ENCODE assay signal across 18 cellular contexts in genomic region chr13:51997641-51998330, GRCh38. TPM values are rescaled to one million over a fixed set of nuclear protein-coding genes. Genes with fewer than 3 reads are reported as not detected.
DNase-seq lines count a peak whose midpoint lies in the region; ATAC-seq and TF ChIP-seq lines count a peak whose summit lies in the region.
"Had no signal": no experiment of that assay in that cellular context is flagged by ENCODE, and none has a peak within 500 bp of the region (broad histone marks: within the 10 kb centered on the region; RNA-seq: fewer than 3 reads in every experiment).

No MANE protein-coding gene starts in this region.

- H3K4me3 ChIP-seq in body of pancreas (no peak overlapping the region), neural progenitor cell (no peak overlapping the region), OCI-LY7 (ENCODE audit: low read depth, low read length, poor library complexity, severe bottlenecking) (no peak overlapping the region)
- H3K4me3 ChIP-seq: SJSA1, suprapubic skin had no signal

- peaks cover 2% of the 10 kb centered on the region for H3K27me3 Mint-ChIP-seq in neural progenitor cell (ENCODE audit: insufficient read depth, low read depth)
- peaks cover 9% of the 10 kb centered on the region for H3K27me3 Mint-ChIP-seq in activated CD4-positive, alpha-beta memory T cell treated with anti-CD3 and anti-CD28 coated beads for 36 hours

- H3K9me2 ChIP-seq in OCI-LY7 (ENCODE audit: insufficient read depth, low read length): no peaks in the 10 kb centered on the region

- H3K9me3 ChIP-seq in body of pancreas: no peaks in the 10 kb centered on the region
- no peaks in the 10 kb centered on the region for H3K9me3 ChIP-seq in neural progenitor cell (ENCODE audit: low read depth)
- H3K9me3 ChIP-seq in OCI-LY7 (ENCODE audit: low read length): no peaks in the 10 kb centered on the region
- H3K9me3 ChIP-seq: SJSA1, suprapubic skin had no signal

- 63 to 64% methylated on average over 8 of the region's 8 CpGs for WGBS in body of pancreas, 2 donors

- peaks cover 50% of the 10 kb centered on the region for H3K4me1 Mint-ChIP-seq in neural progenitor cell
- H3K4me1 Mint-ChIP-seq in activated CD4-positive, alpha-beta memory T cell treated with anti-CD3 and anti-CD28 coated beads for 36 hours (ENCODE audit: low read depth): no peaks in the 10 kb centered on the region
- H3K4me1 Mint-ChIP-seq: IgD-negative memory B cell had no signal

- intact Hi-C loops in body of pancreas (cut with DNase I): no loop called here
- intact Hi-C loops in activated CD4-positive, alpha-beta memory T cell treated with anti-CD3 and anti-CD28 coated beads for 36 hours (cut with micrococcal nuclease): no loop called here
- intact Hi-C loops in OCI-LY7 (cut with micrococcal nuclease; ENCODE audit: unreplicated experiment): no loop called here

- peak overlapping the region; percentile 11 for H3K4me3 Mint-ChIP-seq in neural progenitor cell
- H3K4me3 Mint-ChIP-seq in activated CD4-positive, alpha-beta memory T cell treated with anti-CD3 and anti-CD28 coated beads for 36 hours: no peak overlapping the region
- H3K4me3 Mint-ChIP-seq: activated naive CD8-positive, alpha-beta T cell; IgD-negative memory B cell; T-helper 2 cell treated with Interferon-gamma antibody and Interleukin-4, amounts not matched to agents 5 μg/mL and 100 μg/mL, for 36 hours had no signal

- H3K27ac Mint-ChIP-seq in neural progenitor cell: peak overlapping the region; percentile 73
- no peak overlapping the region for H3K27ac Mint-ChIP-seq in activated CD4-positive, alpha-beta memory T cell treated with anti-CD3 and anti-CD28 coated beads for 36 hours
- H3K27ac Mint-ChIP-seq: activated naive CD8-positive, alpha-beta T cell; IgD-negative memory B cell; T-helper 2 cell treated with Interferon-gamma antibody and Interleukin-4, amounts not matched to agents 5 μg/mL and 100 μg/mL, for 36 hours had no signal

- H3K4me2 ChIP-seq in neural progenitor cell (peak overlapping the region; percentile 56), OCI-LY7 (ENCODE audit: low read length) (no peak overlapping the region)

- H3K27me3 ChIP-seq in body of pancreas: no peaks in the 10 kb centered on the region
- no peaks in the 10 kb centered on the region for H3K27me3 ChIP-seq in neural progenitor cell
- H3K27me3 ChIP-seq: brain microvascular endothelial cell, suprapubic skin had no signal

- H3K79me2 ChIP-seq in neural progenitor cell (ENCODE audit: low read depth) (no peaks in the 10 kb centered on the region), OCI-LY7 (ENCODE audit: insufficient read depth, low read depth, low read length) (no peaks in the 10 kb centered on the region)

- no peak for TF ChIP-seq CTCF in body of pancreas (IDR thresholded peaks at IDR 0.05)
- no peak for TF ChIP-seq CTCF in neural progenitor cell (IDR thresholded peaks at IDR 0.05)
- no peak for TF ChIP-seq CTCF in OCI-LY7 (conservative IDR thresholded peaks at IDR 0.05; ENCODE audit: low read length)

- POLR2A ChIA-PET in activated CD4-positive, alpha-beta memory T cell treated with anti-CD3 and anti-CD28 coated beads for 36 hours (lab: Charles Lee): no interaction called here
- POLR2A ChIA-PET in OCI-LY7 (lab: Charles Lee): interaction anchor here (1.2 kb wide), 1 partner anchor 36 kb away, joined by 3 read pairs; no protein-coding TSS in a partner anchor

- H3K27ac ChIP-seq in body of pancreas (peak overlapping the region in 1 of 4 donors; percentile 39), neural progenitor cell (no peak overlapping the region), OCI-LY7 (ENCODE audit: low read depth, low read length, poor library complexity, severe bottlenecking) (no peak overlapping the region)
- H3K27ac ChIP-seq: brain microvascular endothelial cell, SJSA1, suprapubic skin had no signal

- BruUV-seq in OCI-LY7 (replicated peaks; lab: Mats Ljungman, UMichigan): no TSS peak

- no peaks in the 10 kb centered on the region for H3K36me3 Mint-ChIP-seq in neural progenitor cell
- no peaks in the 10 kb centered on the region for H3K36me3 Mint-ChIP-seq in activated CD4-positive, alpha-beta memory T cell treated with anti-CD3 and anti-CD28 coated beads for 36 hours
- H3K36me3 Mint-ChIP-seq: activated naive CD8-positive, alpha-beta T cell; IgD-negative memory B cell had no signal

- DNase-seq in DMS53 treated with DMSO at 0.1 percent for 48 hours (lab: John Stamatoyannopoulos, UW; ENCODE audit: unreplicated experiment): peak; percentile 81
- DNase-seq in NCI-H2196 treated with DMSO at 0.1 percent for 48 hours (lab: John Stamatoyannopoulos, UW; ENCODE audit: unreplicated experiment): peak; percentile 36
- DNase-seq in body of pancreas: peak in 3 of 4 donors; percentile 20 to 28 (median 20)
- peak; percentile 56 for DNase-seq in neural progenitor cell (ENCODE audit: low spot score)
- no peak for DNase-seq in activated CD4-positive, alpha-beta memory T cell treated with anti-CD3 and anti-CD28 coated beads for 36 hours
- no peak for DNase-seq in OCI-LY7 (ENCODE audit: low spot score)
- DNase-seq: brain microvascular endothelial cell; head of caudate nucleus; mesenchymal stem cell; stimulated activated CD4-positive, alpha-beta T cell treated with anti-CD3 and anti-CD28 coated beads, Interleukin-4, amount 100 ng/mL, for 1 hour had no signal

- H2AFZ ChIP-seq in neural progenitor cell (replicated peaks) (no peak overlapping the region), OCI-LY7 (ENCODE audit: low read length) (no peak overlapping the region)

- ATAC-seq in body of pancreas (no peak), esophagus mucosa (no peak), HG02970 (IDR thresholded peaks at IDR 0.05; ENCODE audit: low FRiP score, unreplicated experiment) (no peak)
- ATAC-seq: HCT116 had no signal

- peaks cover 15% of the 10 kb centered on the region for H4K20me1 ChIP-seq in neural progenitor cell (ENCODE audit: low read depth)
- H4K20me1 ChIP-seq in OCI-LY7 (ENCODE audit: insufficient read depth, low read length): no peaks in the 10 kb centered on the region; the same call in 1 of the 2 replicates

- CTCF ChIA-PET in activated CD4-positive, alpha-beta memory T cell treated with anti-CD3 and anti-CD28 coated beads for 36 hours (lab: Charles Lee): interaction anchor here (0.9 to 1.3 kb wide), 2 partner anchors 130 to 453 kb away, joined by 3 read pairs; no protein-coding TSS in a partner anchor
- CTCF ChIA-PET in OCI-LY7 (lab: Charles Lee; ENCODE audit: unreplicated experiment): no interaction called here

- H3K36me3 ChIP-seq in body of pancreas (replicated peaks in 1 of 2; ENCODE audit: insufficient read depth in 1 of 2, low read depth in 2 of 2) (no peaks in the 10 kb centered on the region), neural progenitor cell (no peaks in the 10 kb centered on the region), OCI-LY7 (ENCODE audit: insufficient read depth, low read length) (no peaks in the 10 kb centered on the region)
- H3K36me3 ChIP-seq: brain microvascular endothelial cell, SJSA1, suprapubic skin had no signal

- TF ChIP-seq POLR2A in body of pancreas (IDR thresholded peaks at IDR 0.05): no peak

- H3K9me3 Mint-ChIP-seq in neural progenitor cell: no peaks in the 10 kb centered on the region
- H3K9me3 Mint-ChIP-seq in activated CD4-positive, alpha-beta memory T cell treated with anti-CD3 and anti-CD28 coated beads for 36 hours: no peaks in the 10 kb centered on the region
- H3K9me3 Mint-ChIP-seq: IgD-negative memory B cell; T-helper 2 cell treated with Interferon-gamma antibody and Interleukin-4, amounts not matched to agents 5 μg/mL and 100 μg/mL, for 36 hours had no signal

- no peaks in the 10 kb centered on the region for H3F3A ChIP-seq in neural progenitor cell (ENCODE audit: low read depth)

- no peak overlapping the region for H3K9ac ChIP-seq in neural progenitor cell

- H3K4me1 ChIP-seq in body of pancreas (peaks cover 60% of the 10 kb centered on the region), neural progenitor cell (peaks cover 34% of the 10 kb centered on the region), OCI-LY7 (ENCODE audit: insufficient read depth, low read length, poor library complexity, severe bottlenecking) (no peaks in the 10 kb centered on the region)
- H3K4me1 ChIP-seq: SJSA1 had no signal

RNA-seq across cellular contexts. Expression of gene ATP7B, which starts 13.5 kb away (rescaled TPM):
- total RNA-seq in body of pancreas: 1 to 10 TPM; 5.7 to 6.9 TPM
- 8.2 and 13.3 TPM in 2 replicates for total RNA-seq in neural progenitor cell (ENCODE audit: low replicate concordance)
- total RNA-seq in activated CD4-positive, alpha-beta memory T cell treated with anti-CD3 and anti-CD28 coated beads for 36 hours: 1 to 10 TPM in 1 of 2 experiments, under 1 TPM in 1; 0.86 to 1.5 TPM
- total RNA-seq in OCI-LY7 (2014; rRNA removed; shearing (Covaris generic)): 0.39 and 0.76 TPM in 2 replicates
- 0.40 and 0.53 TPM in 2 replicates for total RNA-seq in OCI-LY7 (2022)
- 0.92 TPM for total RNA-seq in esophagus mucosa

RNA-seq across cellular contexts. Expression of gene ALG11, which starts 14.4 kb away (rescaled TPM):
- total RNA-seq in body of pancreas (10 to 100 TPM in 1 of 2 donors, 1 to 10 TPM in 1; 9.2 to 16.1 TPM), neural progenitor cell (ENCODE audit: low replicate concordance) (32.8 and 44.6 TPM in 2 replicates), OCI-LY7 (2022) (19.4 and 25.0 TPM in 2 replicates), esophagus mucosa (16.7 TPM)
- 10 to 100 TPM; 19.0 to 19.5 TPM for total RNA-seq in activated CD4-positive, alpha-beta memory T cell treated with anti-CD3 and anti-CD28 coated beads for 36 hours
- 11.6 and 14.1 TPM in 2 replicates for total RNA-seq in OCI-LY7 (2014; rRNA removed; shearing (Covaris generic))

RNA-seq across cellular contexts. Expression of gene UTP14C, which starts 26.7 kb away (rescaled TPM):
- total RNA-seq in body of pancreas: 1 to 10 TPM; 9.6 to 9.9 TPM
- total RNA-seq in neural progenitor cell (ENCODE audit: low replicate concordance): 22.8 and 29.1 TPM in 2 replicates
- 1 to 10 TPM; 6.2 to 6.6 TPM for total RNA-seq in activated CD4-positive, alpha-beta memory T cell treated with anti-CD3 and anti-CD28 coated beads for 36 hours
- total RNA-seq in OCI-LY7 (2014; rRNA removed; shearing (Covaris generic)): 7.3 and 9.0 TPM in 2 replicates
- total RNA-seq in OCI-LY7 (2022): 10.0 and 11.5 TPM in 2 replicates
- 4.4 TPM for total RNA-seq in esophagus mucosa

Comparison
In these comparisons a context has a peak if more than half of its experiments do, and no peak if none do; other contexts are left out.
1. DNase-seq: peak in DMS53 treated with DMSO at 0.1 percent for 48 hours (single experiment), NCI-H2196 treated with DMSO at 0.1 percent for 48 hours (single experiment), body of pancreas (3 of 4) and neural progenitor cell (single experiment); none in activated CD4-positive, alpha-beta memory T cell treated with anti-CD3 and anti-CD28 coated beads for 36 hours (single experiment) and OCI-LY7 (single experiment).